11 cellular contexts compared by ENCODE assay signal in genomic region chr5:95022967-95023695, GRCh38.
DNase-seq lines count a peak whose midpoint lies in the region; ATAC-seq lines count a peak whose summit lies in the region.
"Had no signal": no experiment of that assay in that cellular context is flagged by ENCODE, and none has a peak within 500 bp of the region (broad histone marks: within the 10 kb centered on the region; RNA-seq: fewer than 3 reads in every experiment).

No MANE protein-coding gene starts in this region.

- H3K27me3 ChIP-seq in GM23248 (replicated peaks; ENCODE audit: insufficient read depth): no peaks in the 10 kb centered on the region
- H3K27me3 ChIP-seq: MG63 had no signal

- H3K4me1 ChIP-seq in GM23248 (ENCODE audit: insufficient read depth): no peaks in the 10 kb centered on the region

- H3K4me3 ChIP-seq in GM23248: no peak overlapping the region
- H3K4me3 ChIP-seq: MG63 had no signal

- no peak overlapping the region for H3K27ac ChIP-seq in GM23248
- H3K27ac ChIP-seq: VCaP had no signal

- 42 to 53% methylated on average over 5 of the region's 5 CpGs for WGBS in GM23248 (ENCODE audit: low coverage in 1 of 2, low lambda C conversion rate in 2 of 2, missing lambda C conversion rate in 2 of 2), 2 experiments

- no peak overlapping the region for H3K4me2 ChIP-seq in GM23248 (ENCODE audit: unreplicated experiment)

- DNase-seq in GM23248 (peak; percentile 3), KBM-7 (peak; percentile 10), head of caudate nucleus (peak in 40 of 42 donors; percentile 22 to 83 (median 56)), NCI-H748 (lab: John Stamatoyannopoulos, UW; ENCODE audit: unreplicated experiment) (no peak), HK-2 (ENCODE audit: unreplicated experiment) (no peak), islet precursor cell (no peak)
- no peak for DNase-seq in stimulated activated CD4-positive, alpha-beta T cell treated with anti-CD3 and anti-CD28 coated beads, Interleukin-4, amount 100 ng/mL, for 1 hour
- DNase-seq: kidney, MG63 had no signal

- no peaks in the 10 kb centered on the region for H3K36me3 ChIP-seq in GM23248 (ENCODE audit: low read depth)
- H3K36me3 ChIP-seq: MG63 had no signal

- no peaks in the 10 kb centered on the region for H3K79me2 ChIP-seq in GM23248 (ENCODE audit: insufficient read depth)

- H3F3A ChIP-seq in GM23248 (ENCODE audit: insufficient read depth): no peaks in the 10 kb centered on the region

- no peak overlapping the region for H3K9ac ChIP-seq in GM23248

- in situ Hi-C loops in GM23248 (cut with MboI): no loop called here
- in situ Hi-C loops in KBM-7 (cut with MboI; ENCODE audit: low pct_unique_long_range_greater_than_20kb, low sequenced_read_pairs): no loop called here

- H2AFZ ChIP-seq in GM23248: no peak overlapping the region

- H3K9me2 ChIP-seq in GM23248 (ENCODE audit: insufficient read depth): no peaks in the 10 kb centered on the region

- H4K20me1 ChIP-seq in GM23248 (ENCODE audit: insufficient read depth): no peaks in the 10 kb centered on the region

- no peaks in the 10 kb centered on the region for H3K9me3 ChIP-seq in GM23248 (ENCODE audit: low read depth)
- H3K9me3 ChIP-seq: MG63 had no signal

- peak; percentile 83 for ATAC-seq in GM18867 (IDR thresholded peaks at IDR 0.05; ENCODE audit: unreplicated experiment)

- intact Hi-C loops in head of caudate nucleus (cut with DNase I): no loop called here

Comparison
In these comparisons a context has a peak if more than half of its experiments do, and no peak if none do; other contexts are left out.
1. DNase-seq: peak in GM23248 (single experiment), KBM-7 (single experiment) and head of caudate nucleus (40 of 42); none in NCI-H748 (single experiment), HK-2 (single experiment), islet precursor cell (single experiment) and stimulated activated CD4-positive, alpha-beta T cell treated with anti-CD3 and anti-CD28 coated beads, Interleukin-4, amount 100 ng/mL, for 1 hour (single experiment).